Comparison of ENCODE assay signal across 8 cellular contexts in the genomic region with DNA sequence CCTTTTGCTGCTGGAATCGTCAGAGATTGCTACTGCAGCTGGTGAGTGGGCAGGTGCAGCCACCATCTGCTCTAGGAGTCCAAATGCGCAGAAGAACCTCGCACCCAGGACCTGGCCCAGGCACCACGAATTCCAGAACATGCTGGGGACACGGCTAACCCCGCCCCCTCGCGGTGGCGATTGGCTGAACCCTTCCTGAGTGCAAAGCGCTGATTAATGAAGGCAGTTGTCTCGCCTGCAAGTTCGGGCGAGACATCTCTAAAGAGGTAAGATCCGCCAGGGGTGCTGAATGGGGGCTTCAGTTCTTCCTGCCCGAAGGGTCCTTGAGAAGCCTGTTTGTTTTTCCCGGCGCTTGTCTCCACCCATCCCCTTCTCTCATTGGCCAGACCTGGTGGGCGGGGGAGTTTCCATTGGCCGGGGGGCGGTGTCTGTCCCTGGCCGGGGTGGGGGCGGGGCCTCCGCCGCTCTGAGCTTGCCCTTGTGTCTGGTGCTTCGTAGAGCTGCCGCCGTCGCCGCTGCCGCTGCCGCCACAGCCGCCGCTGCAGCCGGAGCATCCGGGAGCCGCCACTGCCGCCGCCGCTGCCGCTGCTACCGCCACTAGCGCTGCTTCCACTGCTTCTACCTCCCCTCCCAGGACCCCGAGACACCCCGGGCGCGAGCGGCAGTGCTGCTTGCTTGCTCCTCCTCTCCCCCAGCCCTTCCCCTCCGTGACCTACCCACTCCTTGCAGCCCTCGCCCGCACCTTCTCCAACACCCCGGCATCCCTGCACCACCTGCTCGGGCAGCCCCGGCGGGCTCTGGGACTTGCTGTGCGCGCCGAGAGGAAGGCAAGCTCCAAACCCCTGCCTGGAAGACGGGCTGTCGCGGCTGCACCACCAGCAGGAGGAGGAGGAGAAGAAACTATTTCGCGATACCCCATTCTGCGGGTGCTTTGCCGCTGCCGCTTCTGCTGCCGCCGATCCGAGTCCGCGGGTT. TPM values are rescaled to one million over a fixed set of nuclear protein-coding genes. Genes with fewer than 3 reads are reported as not detected.
A peak's percentile ranks its signal among the peaks of the same experiment; 100 is the strongest.
DNase-seq lines count a peak whose midpoint lies in the region; ATAC-seq and TF ChIP-seq lines count a peak whose summit lies in the region.

A gene (plus strand): TSS at position 495 of the 975 bp plus-strand sequence.

- no peak within 1 kb of the TSS for H3K27ac Mint-ChIP-seq in activated naive CD4-positive, alpha-beta T cell treated with anti-CD3 and anti-CD28 coated beads, Interleukin-2, amount 50 U/mL, for 24 hours

- peaks cover 22% of the 10 kb centered on the region for H3K4me1 Mint-ChIP-seq in activated naive CD4-positive, alpha-beta T cell treated with anti-CD3 and anti-CD28 coated beads, Interleukin-2, amount 50 U/mL, for 24 hours

- DNase-seq in DMS 273 treated with DMSO at 0.1 percent for 48 hours (lab: John Stamatoyannopoulos, UW) (peak; percentile 78), SK-N-DZ (ENCODE audit: low spot score) (peak; percentile 92), germinal center (ENCODE audit: low spot score) (peak; percentile 87)

- peaks cover 18% of the 10 kb centered on the region for H3K4me1 ChIP-seq in neuron (ENCODE audit: insufficient read depth, low read length)
- H3K4me1 ChIP-seq in stomach smooth muscle (ENCODE audit: control insufficient read depth, insufficient read depth, low read length): peaks cover 11% of the 10 kb centered on the region

- H3K4me3 ChIP-seq in neuron (ENCODE audit: low read length): peak within 1 kb of the TSS; percentile 78
- peak within 1 kb of the TSS; percentile 84 to 93 for H3K4me3 ChIP-seq in stomach smooth muscle (ENCODE audit: low read length in 2 of 2)

- TF ChIP-seq EP300 in Ishikawa (IDR thresholded peaks at IDR 0.05; ENCODE audit: borderline replicate concordance): 0 out of 2 replicates have a peak, but pooled peaks have one; percentile 14

- peak within 1 kb of the TSS; percentile 74 for H3K4me3 Mint-ChIP-seq in activated naive CD4-positive, alpha-beta T cell treated with anti-CD3 and anti-CD28 coated beads, Interleukin-2, amount 50 U/mL, for 24 hours

- no peak for TF ChIP-seq RAD21 in Ishikawa (IDR thresholded peaks at IDR 0.05; ENCODE audit: low read depth)

- peaks cover 5% of the 10 kb centered on the region for H3K9me3 Mint-ChIP-seq in activated naive CD4-positive, alpha-beta T cell treated with anti-CD3 and anti-CD28 coated beads, Interleukin-2, amount 50 U/mL, for 24 hours

- peaks cover 2% of the 10 kb centered on the region for H3K36me3 Mint-ChIP-seq in activated naive CD4-positive, alpha-beta T cell treated with anti-CD3 and anti-CD28 coated beads, Interleukin-2, amount 50 U/mL, for 24 hours

- ATAC-seq in GM21576 (IDR thresholded peaks at IDR 0.05; ENCODE audit: unreplicated experiment): peak; percentile 94

- no peaks in the 10 kb centered on the region for H3K36me3 ChIP-seq in neuron (ENCODE audit: insufficient read depth, low read length)
- H3K36me3 ChIP-seq in stomach smooth muscle (ENCODE audit: control insufficient read depth in 2 of 2, insufficient read depth in 2 of 2, low read length in 2 of 2): no peaks in the 10 kb centered on the region

- H3K27me3 ChIP-seq in neuron (ENCODE audit: insufficient read depth, low read length) (no peaks in the 10 kb centered on the region), stomach smooth muscle (ENCODE audit: control insufficient read depth in 1 of 2, insufficient read depth in 2 of 2, low read length in 2 of 2) (peaks cover 20 to 22% of the 10 kb centered on the region in 2 donors)

- peak within 1 kb of the TSS in 1 of 2 donors; percentile 7 for H3K9ac ChIP-seq in stomach smooth muscle (ENCODE audit: low read length in 2 of 2)

- peak within 1 kb of the TSS; percentile 88 for H2AFZ ChIP-seq in neuron (ENCODE audit: low read depth, low read length)

- H3K27ac ChIP-seq in stomach smooth muscle (ENCODE audit: low read length): peak within 1 kb of the TSS; percentile 20

- H3K27me3 Mint-ChIP-seq in activated naive CD4-positive, alpha-beta T cell treated with anti-CD3 and anti-CD28 coated beads, Interleukin-2, amount 50 U/mL, for 24 hours: peaks cover 41% of the 10 kb centered on the region

- H3K9me3 ChIP-seq in neuron (ENCODE audit: low read length) (no peaks in the 10 kb centered on the region), stomach smooth muscle (ENCODE audit: control insufficient read depth in 2 of 2, low read length in 2 of 2) (no peaks in the 10 kb centered on the region)

TF ChIP-seq in Ishikawa, 13 proteins besides CTCF, POLR2A, EP300 and RAD21:
- TF ChIP-seq, protein P1, sequence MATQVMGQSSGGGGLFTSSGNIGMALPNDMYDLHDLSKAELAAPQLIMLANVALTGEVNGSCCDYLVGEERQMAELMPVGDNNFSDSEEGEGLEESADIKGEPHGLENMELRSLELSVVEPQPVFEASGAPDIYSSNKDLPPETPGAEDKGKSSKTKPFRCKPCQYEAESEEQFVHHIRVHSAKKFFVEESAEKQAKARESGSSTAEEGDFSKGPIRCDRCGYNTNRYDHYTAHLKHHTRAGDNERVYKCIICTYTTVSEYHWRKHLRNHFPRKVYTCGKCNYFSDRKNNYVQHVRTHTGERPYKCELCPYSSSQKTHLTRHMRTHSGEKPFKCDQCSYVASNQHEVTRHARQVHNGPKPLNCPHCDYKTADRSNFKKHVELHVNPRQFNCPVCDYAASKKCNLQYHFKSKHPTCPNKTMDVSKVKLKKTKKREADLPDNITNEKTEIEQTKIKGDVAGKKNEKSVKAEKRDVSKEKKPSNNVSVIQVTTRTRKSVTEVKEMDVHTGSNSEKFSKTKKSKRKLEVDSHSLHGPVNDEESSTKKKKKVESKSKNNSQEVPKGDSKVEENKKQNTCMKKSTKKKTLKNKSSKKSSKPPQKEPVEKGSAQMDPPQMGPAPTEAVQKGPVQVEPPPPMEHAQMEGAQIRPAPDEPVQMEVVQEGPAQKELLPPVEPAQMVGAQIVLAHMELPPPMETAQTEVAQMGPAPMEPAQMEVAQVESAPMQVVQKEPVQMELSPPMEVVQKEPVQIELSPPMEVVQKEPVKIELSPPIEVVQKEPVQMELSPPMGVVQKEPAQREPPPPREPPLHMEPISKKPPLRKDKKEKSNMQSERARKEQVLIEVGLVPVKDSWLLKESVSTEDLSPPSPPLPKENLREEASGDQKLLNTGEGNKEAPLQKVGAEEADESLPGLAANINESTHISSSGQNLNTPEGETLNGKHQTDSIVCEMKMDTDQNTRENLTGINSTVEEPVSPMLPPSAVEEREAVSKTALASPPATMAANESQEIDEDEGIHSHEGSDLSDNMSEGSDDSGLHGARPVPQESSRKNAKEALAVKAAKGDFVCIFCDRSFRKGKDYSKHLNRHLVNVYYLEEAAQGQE (IDR thresholded peaks at IDR 0.05; ENCODE audit: low read depth): no peak
- 0 out of 2 replicates have a peak, but pooled peaks have one; percentile 53 for TF ChIP-seq ZBTB7A (IDR thresholded peaks at IDR 0.05; ENCODE audit: low read depth)
- TF ChIP-seq TEAD4 (IDR thresholded peaks at IDR 0.05): peak; percentile 33; the same call in 1 of the 2 replicates
- TF ChIP-seq, protein P2, sequence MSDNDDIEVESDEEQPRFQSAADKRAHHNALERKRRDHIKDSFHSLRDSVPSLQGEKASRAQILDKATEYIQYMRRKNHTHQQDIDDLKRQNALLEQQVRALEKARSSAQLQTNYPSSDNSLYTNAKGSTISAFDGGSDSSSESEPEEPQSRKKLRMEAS (IDR thresholded peaks at IDR 0.05): peak; percentile 80

RNA-seq across cellular contexts. Expression of the gene that starts here (rescaled TPM):
- 1.6 and 3.1 TPM in 2 replicates for polyA plus RNA-seq in SK-N-DZ (2014; cell fraction: cytosol; rRNA removed)
- polyA plus RNA-seq in SK-N-DZ (2014; cell fraction: nucleus; rRNA removed): 0.60 and 0.95 TPM in 2 replicates

Comparison
In these comparisons a context has a peak if more than half of its experiments do, and no peak if none do; other contexts are left out.
1. Peak in every context shown above with its lines: DNase-seq, ATAC-seq, H3K4me3 ChIP-seq and H3K27ac ChIP-seq.